In genomic region chr3:69786854-69787253, GRCh38 we compare ENCODE assay signal across 19 cellular contexts. TPM values are rescaled to one million over a fixed set of nuclear protein-coding genes. Genes with fewer than 3 reads are reported as not detected.
DNase-seq lines count a peak whose midpoint lies in the region; ATAC-seq, FAIRE-seq and TF ChIP-seq lines count a peak whose summit lies in the region.
"Had no signal": no experiment of that assay in that cellular context is flagged by ENCODE, and none has a peak within 500 bp of the region (broad histone marks: within the 10 kb centered on the region; RNA-seq: fewer than 3 reads in every experiment).

No MANE protein-coding gene starts in this region.

- H3K9me3 ChIP-seq in A549, result no peaks in the 10 kb centered on the region
- H3K9me3 ChIP-seq in astrocyte (ENCODE audit: insufficient read depth, low read depth, low read length), result no peaks in the 10 kb centered on the region
- no peaks in the 10 kb centered on the region for H3K9me3 ChIP-seq in heart right ventricle
- no peaks in the 10 kb centered on the region for H3K9me3 ChIP-seq in osteoblast (ENCODE audit: low read depth, low read length)
- peaks cover 2% of the 10 kb centered on the region for H3K9me3 ChIP-seq in lower lobe of right lung
- H3K9me3 ChIP-seq: MG63, tibial nerve had no signal

- peaks cover 57% of the 10 kb centered on the region for H3K4me1 Mint-ChIP-seq in astrocyte (ENCODE audit: low read depth, unreplicated experiment)

- in situ Hi-C loops in GM13976 (cut with MboI; ENCODE audit: low sequenced_read_pairs, unreplicated experiment), result no loop called here

- TF ChIP-seq POLR2A in A549 (IDR thresholded peaks at IDR 0.05; ENCODE audit: low read length), result no peak

- no peaks in the 10 kb centered on the region for H3K27me3 ChIP-seq in astrocyte (ENCODE audit: insufficient read depth, low read length)
- H3K27me3 ChIP-seq in heart right ventricle, result no peaks in the 10 kb centered on the region
- H3K27me3 ChIP-seq in osteoblast (ENCODE audit: insufficient read depth, low read length), result no peaks in the 10 kb centered on the region
- no peaks in the 10 kb centered on the region for H3K27me3 ChIP-seq in lower lobe of right lung (ENCODE audit: low read depth)
- H3K27me3 ChIP-seq: BLaER1 treated with 17β-estradiol and CSF1 and Interleukin-3, amounts not matched to agents 10 nM and 100 nM; MG63; tibial nerve had no signal

- H4K20me1 ChIP-seq in astrocyte (ENCODE audit: insufficient read depth, low read length), result no peaks in the 10 kb centered on the region
- no peaks in the 10 kb centered on the region for H4K20me1 ChIP-seq in osteoblast (ENCODE audit: insufficient read depth, low read length)

- H3K4me3 Mint-ChIP-seq in astrocyte (ENCODE audit: unreplicated experiment), result no peak overlapping the region

- peak overlapping the region; percentile 33 for H3K9ac ChIP-seq in astrocyte (ENCODE audit: low read length)

- H3K9me3 Mint-ChIP-seq in astrocyte (ENCODE audit: unreplicated experiment), result no peaks in the 10 kb centered on the region

- no peak for ATAC-seq in A549
- peak; percentile 14 to 81 (median 71) for ATAC-seq in heart right ventricle
- ATAC-seq in lower lobe of right lung, result no peak

- no peaks in the 10 kb centered on the region for H3K79me2 ChIP-seq in astrocyte (ENCODE audit: insufficient read depth, low read length)
- H3K79me2 ChIP-seq in osteoblast (ENCODE audit: insufficient read depth, low read length), result no peaks in the 10 kb centered on the region

- intact Hi-C loops in heart right ventricle (cut with DNase I) (loop anchor here in 5 of 10 donors (5.0 kb wide), 3 partner anchors 40 to 50 kb away; partner anchors contain the start of gene MITF (in 1 of the 5)), lower lobe of right lung (cut with DNase I) (no loop called here)

- TF ChIP-seq EP300 in A549 (IDR thresholded peaks at IDR 0.05), result no peak

- CTCF ChIA-PET in A549 (lab: Yijun Ruan, JAX), result no interaction called here

- H3K27ac Mint-ChIP-seq in astrocyte (ENCODE audit: unreplicated experiment), result peak overlapping the region; percentile 88

- H3K27ac ChIP-seq in A549 (peak overlapping the region; percentile 45 to 50; a peak in 3 of 6 replicates), astrocyte (ENCODE audit: low read depth, low read length) (peak overlapping the region; percentile 49), heart right ventricle (peak overlapping the region in 7 of 10 donors; percentile 13 to 71 (median 60)), osteoblast (ENCODE audit: low read depth, low read length) (peak overlapping the region; percentile 52), lower lobe of right lung (no peak overlapping the region)
- H3K27ac ChIP-seq: epithelial cell of prostate had no signal

- TF ChIP-seq CTCF in A549 (IDR thresholded peaks at IDR 0.05) (no peak), astrocyte (IDR thresholded peaks at IDR 0.05; ENCODE audit: insufficient read depth, low read depth, low read length) (no peak), heart right ventricle (IDR thresholded peaks at IDR 0.05) (no peak), osteoblast (IDR thresholded peaks at IDR 0.05; ENCODE audit: extremely low read depth, low read depth, low read length) (no peak), GM13976 (IDR thresholded peaks at IDR 0.05; ENCODE audit: borderline replicate concordance, control extremely low read depth, extremely low read depth, insufficient read depth, missing control alignments) (no peak), lower lobe of right lung (IDR thresholded peaks at IDR 0.05) (no peak)

- H3K4me3 ChIP-seq in A549, result no peak overlapping the region
- no peak overlapping the region for H3K4me3 ChIP-seq in astrocyte (ENCODE audit: insufficient read depth, low read depth, low read length)
- H3K4me3 ChIP-seq in heart right ventricle, result no peak overlapping the region
- H3K4me3 ChIP-seq in osteoblast (ENCODE audit: insufficient read depth, low read length), result no peak overlapping the region
- no peak overlapping the region for H3K4me3 ChIP-seq in lower lobe of right lung
- H3K4me3 ChIP-seq: BLaER1 treated with 17β-estradiol and CSF1 and Interleukin-3, amounts not matched to agents 10 nM and 100 nM; MG63; tibial nerve had no signal

- H3K4me2 ChIP-seq in A549, result peak overlapping the region; percentile 58
- H3K4me2 ChIP-seq in astrocyte (ENCODE audit: low read length), result peak overlapping the region; percentile 70
- peak overlapping the region; percentile 41 for H3K4me2 ChIP-seq in osteoblast (ENCODE audit: insufficient read depth, low read length)

- H3K4me1 ChIP-seq in A549 (peaks cover 55% of the 10 kb centered on the region), astrocyte (ENCODE audit: insufficient read depth, low read length) (peaks cover 25% of the 10 kb centered on the region), heart right ventricle (peaks cover 15 to 73% (median 56%) of the 10 kb centered on the region in 9 donors), osteoblast (ENCODE audit: insufficient read depth, low read length) (peaks cover 43% of the 10 kb centered on the region), lower lobe of right lung (peaks cover 64% of the 10 kb centered on the region)

- H3K36me3 ChIP-seq in astrocyte (ENCODE audit: insufficient read depth, low read length) (no peaks in the 10 kb centered on the region), heart right ventricle (no peaks in the 10 kb centered on the region), osteoblast (ENCODE audit: insufficient read depth, low read length) (no peaks in the 10 kb centered on the region), lower lobe of right lung (no peaks in the 10 kb centered on the region)
- H3K36me3 ChIP-seq: tibial nerve had no signal

- H3K36me3 Mint-ChIP-seq in astrocyte (ENCODE audit: low read depth, unreplicated experiment), result no peaks in the 10 kb centered on the region

- POLR2A ChIA-PET in A549 (lab: Yijun Ruan, JAX), result no interaction called here

- FAIRE-seq in A549 (lab: Jason Lieb, UNC) (no peak), astrocyte (lab: Jason Lieb, UNC) (no peak)
- FAIRE-seq: GM12892, islet of Langerhans had no signal

- no peak for DNase-seq in A549 (ENCODE audit: low read depth in 1 of 2, low spot score in 1 of 2)
- peak; percentile 30 for DNase-seq in astrocyte (ENCODE audit: low read depth)
- DNase-seq in heart right ventricle, result peak in 1 of 2 donors; percentile 24
- DNase-seq in osteoblast (ENCODE audit: insufficient read length, low spot score, missing footprints), result no peak
- no peak for DNase-seq in NAMALWA (ENCODE audit: low spot score)
- DNase-seq in GM13976 (ENCODE audit: low spot score), result no peak
- no peak for DNase-seq in activated CD4-positive, alpha-beta T cell treated with anti-CD3 and anti-CD28 coated beads for 1 hour
- DNase-seq in lower lobe of right lung, result no peak
- DNase-seq: activated CD4-positive, alpha-beta T cell treated with anti-CD3 and anti-CD28 coated beads for 4 hours; activated CD8-positive, alpha-beta memory T cell treated with anti-CD3 and anti-CD28 coated beads, Interleukin-2, amount 50 U/mL, for 48 hours; activated naive CD4-positive, alpha-beta T cell treated with Interleukin-2 at 50 U/mL for 16 hours; MG63; NCI-H1694; NCI-H446 had no signal

- H2AFZ ChIP-seq in astrocyte (ENCODE audit: low read depth, low read length), result peak overlapping the region; percentile 3
- no peak overlapping the region for H2AFZ ChIP-seq in osteoblast (ENCODE audit: low read length)

- no peaks in the 10 kb centered on the region for H3K27me3 Mint-ChIP-seq in astrocyte (ENCODE audit: low read depth, unreplicated experiment)

- TF ChIP-seq RAD21 in A549 (conservative IDR thresholded peaks at IDR 0.05 in 1 of 2, IDR thresholded peaks at IDR 0.05 in 1 of 2), result no peak

- WGBS in A549 (ENCODE audit: missing lambda C conversion rate), result 84% methylated on average over 4 of the region's 4 CpGs
- 37 to 49% methylated on average over 4 of the region's 4 CpGs for WGBS in heart right ventricle, 2 donors

TF ChIP-seq in A549, 52 proteins besides CTCF, POLR2A, EP300 and RAD21:
- no peak for TF ChIP-seq HMGXB4 (CRISPR knock-in tag; IDR thresholded peaks at IDR 0.05; ENCODE audit: borderline replicate concordance)
- no peak for TF ChIP-seq HEYL (CRISPR knock-in tag; IDR thresholded peaks at IDR 0.05)
- no peak for TF ChIP-seq JUN (IDR thresholded peaks at IDR 0.05)
- TF ChIP-seq FOSB (CRISPR knock-in tag; IDR thresholded peaks at IDR 0.05), result no peak
- no peak for TF ChIP-seq PHF8 (IDR thresholded peaks at IDR 0.05; ENCODE audit: borderline replicate concordance, low read depth)
- no peak for TF ChIP-seq HDAC2 (IDR thresholded peaks at IDR 0.05)
- TF ChIP-seq SREBF2 (IDR thresholded peaks at IDR 0.05), result no peak
- TF ChIP-seq RARB (CRISPR knock-in tag; IDR thresholded peaks at IDR 0.05), result no peak
- no peak for TF ChIP-seq TP53 (CRISPR knock-in tag; IDR thresholded peaks at IDR 0.05)
- no peak for TF ChIP-seq JUNB (IDR thresholded peaks at IDR 0.05)
- no peak for TF ChIP-seq POLR2AphosphoS2 (conservative IDR thresholded peaks at IDR 0.05; ENCODE audit: low read length)

RNA-seq across cellular contexts. Expression of gene MITF, which starts 47.6 kb away (rescaled TPM):
- polyA plus RNA-seq in A549 (2011; rRNA removed), result 15.3 and 15.9 TPM in 2 replicates
- 8.3 and 9.3 TPM in 2 replicates for polyA plus RNA-seq in A549 (2012; cell fraction: cytosol; rRNA removed)
- polyA plus RNA-seq in A549 (2012; cell fraction: nucleus; rRNA removed), result 6.0 and 8.7 TPM in 2 replicates
- polyA plus RNA-seq in A549 (2017; fragmentation: RNase III; extraction: RNeasy Plus Mini Kit Qiagen cat#74134 plus additional on column Dnase treatment), result 13.2 to 14.7 TPM (median 14.3 TPM) in 3 replicates
- polyA minus RNA-seq in A549 (2011; rRNA and poly(A)+ RNA removed), result 45.8 and 56.1 TPM in 2 replicates
- 6.0 and 6.2 TPM in 2 replicates for total RNA-seq in astrocyte
- total RNA-seq in heart right ventricle, result 100 to 1,000 TPM in 1 of 10 donors, 10 to 100 TPM in 9; 53.7 to 101 (median 87.0) TPM
- 10 to 100 TPM; 15.1 to 24.3 TPM for polyA plus RNA-seq in heart right ventricle
- 11.6 and 16.2 TPM in 2 replicates for total RNA-seq in osteoblast
- 45.1 TPM for total RNA-seq in lower lobe of right lung

Comparison
In these comparisons a context has a peak if more than half of its experiments do, and no peak if none do; other contexts are left out.
1. ATAC-seq: peak in heart right ventricle (8 of 8); none in A549 (0 of 2) and lower lobe of right lung (0 of 2).
2. Peak in every context shown above with its lines, with median percentiles within 50 percentile points of each other: H3K4me2 ChIP-seq.